Comparison of ENCODE assay signal across 1 cellular context in the genomic region with DNA sequence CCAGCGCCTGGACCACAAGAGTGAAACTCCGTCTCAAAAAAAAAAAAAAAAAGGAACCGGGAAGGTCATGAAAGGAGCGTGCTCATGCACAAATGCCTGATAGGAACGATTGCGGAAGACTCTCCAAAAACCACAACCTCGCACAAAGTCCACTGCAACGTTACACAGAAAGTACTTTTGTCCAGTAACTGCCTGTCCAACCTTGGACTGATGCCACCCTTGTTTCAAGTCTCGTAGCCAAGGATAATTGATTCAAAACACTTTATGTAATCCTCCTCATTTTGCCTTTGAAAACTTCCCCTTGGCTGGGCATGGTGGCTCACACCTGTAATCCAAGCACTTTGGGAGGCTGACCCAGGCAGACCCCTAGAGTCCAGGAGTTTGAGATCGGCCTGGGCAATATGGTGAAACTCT.
TF ChIP-seq lines count a peak whose summit lies in the region.

No MANE protein-coding gene starts in this region.

TF ChIP-seq in HepG2, 621 proteins besides CTCF, POLR2A, EP300 and RAD21 (continued from another document and continues in another):
- TF ChIP-seq, protein P1, sequence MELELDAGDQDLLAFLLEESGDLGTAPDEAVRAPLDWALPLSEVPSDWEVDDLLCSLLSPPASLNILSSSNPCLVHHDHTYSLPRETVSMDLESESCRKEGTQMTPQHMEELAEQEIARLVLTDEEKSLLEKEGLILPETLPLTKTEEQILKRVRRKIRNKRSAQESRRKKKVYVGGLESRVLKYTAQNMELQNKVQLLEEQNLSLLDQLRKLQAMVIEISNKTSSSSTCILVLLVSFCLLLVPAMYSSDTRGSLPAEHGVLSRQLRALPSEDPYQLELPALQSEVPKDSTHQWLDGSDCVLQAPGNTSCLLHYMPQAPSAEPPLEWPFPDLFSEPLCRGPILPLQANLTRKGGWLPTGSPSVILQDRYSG (CRISPR knock-in tag; IDR thresholded peaks at IDR 0.05), result no peak
- TF ChIP-seq, protein P2, sequence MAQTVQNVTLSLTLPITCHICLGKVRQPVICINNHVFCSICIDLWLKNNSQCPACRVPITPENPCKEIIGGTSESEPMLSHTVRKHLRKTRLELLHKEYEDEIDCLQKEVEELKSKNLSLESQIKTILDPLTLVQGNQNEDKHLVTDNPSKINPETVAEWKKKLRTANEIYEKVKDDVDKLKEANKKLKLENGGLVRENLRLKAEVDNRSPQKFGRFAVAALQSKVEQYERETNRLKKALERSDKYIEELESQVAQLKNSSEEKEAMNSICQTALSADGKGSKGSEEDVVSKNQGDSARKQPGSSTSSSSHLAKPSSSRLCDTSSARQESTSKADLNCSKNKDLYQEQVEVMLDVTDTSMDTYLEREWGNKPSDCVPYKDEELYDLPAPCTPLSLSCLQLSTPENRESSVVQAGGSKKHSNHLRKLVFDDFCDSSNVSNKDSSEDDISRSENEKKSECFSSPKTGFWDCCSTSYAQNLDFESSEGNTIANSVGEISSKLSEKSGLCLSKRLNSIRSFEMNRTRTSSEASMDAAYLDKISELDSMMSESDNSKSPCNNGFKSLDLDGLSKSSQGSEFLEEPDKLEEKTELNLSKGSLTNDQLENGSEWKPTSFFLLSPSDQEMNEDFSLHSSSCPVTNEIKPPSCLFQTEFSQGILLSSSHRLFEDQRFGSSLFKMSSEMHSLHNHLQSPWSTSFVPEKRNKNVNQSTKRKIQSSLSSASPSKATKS (CRISPR knock-in tag; IDR thresholded peaks at IDR 0.05), result no peak
- TF ChIP-seq BRCA1 (CRISPR knock-in tag; IDR thresholded peaks at IDR 0.05) (no peak), IKZF4 (CRISPR knock-in tag; IDR thresholded peaks at IDR 0.05; ENCODE audit: borderline replicate concordance, low read depth, not compliant biosample characterization) (no peak), SIN3A (IDR thresholded peaks at IDR 0.05; ENCODE audit: borderline replicate concordance, low read depth, low read length) (no peak), ZNF670 (CRISPR knock-in tag; IDR thresholded peaks at IDR 0.05; ENCODE audit: borderline replicate concordance) (no peak), ZNF816 (CRISPR knock-in tag; IDR thresholded peaks at IDR 0.05; ENCODE audit: borderline replicate concordance) (no peak), THYN1 (CRISPR knock-in tag; IDR thresholded peaks at IDR 0.05; ENCODE audit: borderline replicate concordance, low read depth) (no peak), RFXANK (CRISPR knock-in tag; IDR thresholded peaks at IDR 0.05) (no peak), NR2C2 (CRISPR knock-in tag; IDR thresholded peaks at IDR 0.05; ENCODE audit: borderline replicate concordance) (peak; percentile 78), RFX3 (CRISPR knock-in tag; IDR thresholded peaks at IDR 0.05) (no peak), BCL6 (CRISPR knock-in tag; IDR thresholded peaks at IDR 0.05) (peak; percentile 80), SMARCC2 (IDR thresholded peaks at IDR 0.05) (0 out of 2 replicates have a peak, but pooled peaks have one; percentile 43), KLF13 (CRISPR knock-in tag; IDR thresholded peaks at IDR 0.05) (no peak), ZNF879 (CRISPR knock-in tag; IDR thresholded peaks at IDR 0.05) (no peak), ZNF501 (CRISPR knock-in tag; IDR thresholded peaks at IDR 0.05) (no peak), TCF12 (IDR thresholded peaks at IDR 0.05) (no peak), TCF12 (CRISPR knock-in tag; IDR thresholded peaks at IDR 0.05) (no peak; the same call in 1 of the 2 replicates), RXRB (CRISPR knock-in tag; IDR thresholded peaks at IDR 0.05; ENCODE audit: borderline replicate concordance) (peak; percentile 94), FOXA1 (IDR thresholded peaks at IDR 0.05) (no peak), FOXA1 (CRISPR knock-in tag; IDR thresholded peaks at IDR 0.05) (peak; percentile 65; the same call in 1 of the 2 replicates), CENPX (CRISPR knock-in tag; IDR thresholded peaks at IDR 0.05) (no peak), SPEN (CRISPR knock-in tag; IDR thresholded peaks at IDR 0.05; ENCODE audit: low read depth) (no peak), POLR2G (IDR thresholded peaks at IDR 0.05; ENCODE audit: low read depth, low read length) (0 out of 2 replicates have a peak, but pooled peaks have one; percentile 25), ZNF138 (CRISPR knock-in tag; IDR thresholded peaks at IDR 0.05; ENCODE audit: low read depth) (no peak), ZSCAN31 (CRISPR knock-in tag; IDR thresholded peaks at IDR 0.05; ENCODE audit: low read depth) (no peak), DMAP1 (CRISPR knock-in tag; IDR thresholded peaks at IDR 0.05) (peak; percentile 76), BRD4 (CRISPR knock-in tag; IDR thresholded peaks at IDR 0.05) (no peak; the same call in 1 of the 2 replicates), ZNF101 (CRISPR knock-in tag; IDR thresholded peaks at IDR 0.05; ENCODE audit: borderline replicate concordance, low read depth) (no peak), PHF20 (CRISPR knock-in tag; IDR thresholded peaks at IDR 0.05) (no peak), CEBPB (IDR thresholded peaks at IDR 0.05; ENCODE audit: borderline replicate concordance, low read depth, low read length) (peak; percentile 90), ZNF432 (CRISPR knock-in tag; IDR thresholded peaks at IDR 0.05; ENCODE audit: borderline replicate concordance) (no peak), WIZ (CRISPR knock-in tag; IDR thresholded peaks at IDR 0.05) (no peak), MYNN (CRISPR knock-in tag; IDR thresholded peaks at IDR 0.05; ENCODE audit: low read depth) (no peak), IRF2 (CRISPR knock-in tag; IDR thresholded peaks at IDR 0.05) (peak; percentile 86), ZNF724P (CRISPR knock-in tag; IDR thresholded peaks at IDR 0.05; ENCODE audit: borderline replicate concordance) (no peak)
- TF ChIP-seq, protein P3, sequence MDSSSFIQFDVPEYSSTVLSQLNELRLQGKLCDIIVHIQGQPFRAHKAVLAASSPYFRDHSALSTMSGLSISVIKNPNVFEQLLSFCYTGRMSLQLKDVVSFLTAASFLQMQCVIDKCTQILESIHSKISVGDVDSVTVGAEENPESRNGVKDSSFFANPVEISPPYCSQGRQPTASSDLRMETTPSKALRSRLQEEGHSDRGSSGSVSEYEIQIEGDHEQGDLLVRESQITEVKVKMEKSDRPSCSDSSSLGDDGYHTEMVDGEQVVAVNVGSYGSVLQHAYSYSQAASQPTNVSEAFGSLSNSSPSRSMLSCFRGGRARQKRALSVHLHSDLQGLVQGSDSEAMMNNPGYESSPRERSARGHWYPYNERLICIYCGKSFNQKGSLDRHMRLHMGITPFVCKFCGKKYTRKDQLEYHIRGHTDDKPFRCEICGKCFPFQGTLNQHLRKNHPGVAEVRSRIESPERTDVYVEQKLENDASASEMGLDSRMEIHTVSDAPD (CRISPR knock-in tag; IDR thresholded peaks at IDR 0.05), result peak; percentile 81; the same call in 1 of the 2 replicates
- TF ChIP-seq, protein P4, sequence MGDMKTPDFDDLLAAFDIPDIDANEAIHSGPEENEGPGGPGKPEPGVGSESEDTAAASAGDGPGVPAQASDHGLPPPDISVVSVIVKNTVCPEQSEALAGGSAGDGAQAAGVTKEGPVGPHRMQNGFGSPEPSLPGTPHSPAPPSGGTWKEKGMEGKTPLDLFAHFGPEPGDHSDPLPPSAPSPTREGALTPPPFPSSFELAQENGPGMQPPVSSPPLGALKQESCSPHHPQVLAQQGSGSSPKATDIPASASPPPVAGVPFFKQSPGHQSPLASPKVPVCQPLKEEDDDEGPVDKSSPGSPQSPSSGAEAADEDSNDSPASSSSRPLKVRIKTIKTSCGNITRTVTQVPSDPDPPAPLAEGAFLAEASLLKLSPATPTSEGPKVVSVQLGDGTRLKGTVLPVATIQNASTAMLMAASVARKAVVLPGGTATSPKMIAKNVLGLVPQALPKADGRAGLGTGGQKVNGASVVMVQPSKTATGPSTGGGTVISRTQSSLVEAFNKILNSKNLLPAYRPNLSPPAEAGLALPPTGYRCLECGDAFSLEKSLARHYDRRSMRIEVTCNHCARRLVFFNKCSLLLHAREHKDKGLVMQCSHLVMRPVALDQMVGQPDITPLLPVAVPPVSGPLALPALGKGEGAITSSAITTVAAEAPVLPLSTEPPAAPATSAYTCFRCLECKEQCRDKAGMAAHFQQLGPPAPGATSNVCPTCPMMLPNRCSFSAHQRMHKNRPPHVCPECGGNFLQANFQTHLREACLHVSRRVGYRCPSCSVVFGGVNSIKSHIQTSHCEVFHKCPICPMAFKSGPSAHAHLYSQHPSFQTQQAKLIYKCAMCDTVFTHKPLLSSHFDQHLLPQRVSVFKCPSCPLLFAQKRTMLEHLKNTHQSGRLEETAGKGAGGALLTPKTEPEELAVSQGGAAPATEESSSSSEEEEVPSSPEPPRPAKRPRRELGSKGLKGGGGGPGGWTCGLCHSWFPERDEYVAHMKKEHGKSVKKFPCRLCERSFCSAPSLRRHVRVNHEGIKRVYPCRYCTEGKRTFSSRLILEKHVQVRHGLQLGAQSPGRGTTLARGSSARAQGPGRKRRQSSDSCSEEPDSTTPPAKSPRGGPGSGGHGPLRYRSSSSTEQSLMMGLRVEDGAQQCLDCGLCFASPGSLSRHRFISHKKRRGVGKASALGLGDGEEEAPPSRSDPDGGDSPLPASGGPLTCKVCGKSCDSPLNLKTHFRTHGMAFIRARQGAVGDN (CRISPR knock-in tag; IDR thresholded peaks at IDR 0.05), result peak; percentile 23; the same call in 1 of the 2 replicates
- TF ChIP-seq, protein P5, sequence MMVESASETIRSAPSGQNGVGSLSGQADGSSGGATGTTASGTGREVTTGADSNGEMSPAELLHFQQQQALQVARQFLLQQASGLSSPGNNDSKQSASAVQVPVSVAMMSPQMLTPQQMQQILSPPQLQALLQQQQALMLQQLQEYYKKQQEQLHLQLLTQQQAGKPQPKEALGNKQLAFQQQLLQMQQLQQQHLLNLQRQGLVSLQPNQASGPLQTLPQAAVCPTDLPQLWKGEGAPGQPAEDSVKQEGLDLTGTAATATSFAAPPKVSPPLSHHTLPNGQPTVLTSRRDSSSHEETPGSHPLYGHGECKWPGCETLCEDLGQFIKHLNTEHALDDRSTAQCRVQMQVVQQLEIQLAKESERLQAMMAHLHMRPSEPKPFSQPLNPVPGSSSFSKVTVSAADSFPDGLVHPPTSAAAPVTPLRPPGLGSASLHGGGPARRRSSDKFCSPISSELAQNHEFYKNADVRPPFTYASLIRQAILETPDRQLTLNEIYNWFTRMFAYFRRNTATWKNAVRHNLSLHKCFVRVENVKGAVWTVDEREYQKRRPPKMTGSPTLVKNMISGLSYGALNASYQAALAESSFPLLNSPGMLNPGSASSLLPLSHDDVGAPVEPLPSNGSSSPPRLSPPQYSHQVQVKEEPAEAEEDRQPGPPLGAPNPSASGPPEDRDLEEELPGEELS (CRISPR knock-in tag; IDR thresholded peaks at IDR 0.05), result peak; percentile 84
- TF ChIP-seq, protein P6, sequence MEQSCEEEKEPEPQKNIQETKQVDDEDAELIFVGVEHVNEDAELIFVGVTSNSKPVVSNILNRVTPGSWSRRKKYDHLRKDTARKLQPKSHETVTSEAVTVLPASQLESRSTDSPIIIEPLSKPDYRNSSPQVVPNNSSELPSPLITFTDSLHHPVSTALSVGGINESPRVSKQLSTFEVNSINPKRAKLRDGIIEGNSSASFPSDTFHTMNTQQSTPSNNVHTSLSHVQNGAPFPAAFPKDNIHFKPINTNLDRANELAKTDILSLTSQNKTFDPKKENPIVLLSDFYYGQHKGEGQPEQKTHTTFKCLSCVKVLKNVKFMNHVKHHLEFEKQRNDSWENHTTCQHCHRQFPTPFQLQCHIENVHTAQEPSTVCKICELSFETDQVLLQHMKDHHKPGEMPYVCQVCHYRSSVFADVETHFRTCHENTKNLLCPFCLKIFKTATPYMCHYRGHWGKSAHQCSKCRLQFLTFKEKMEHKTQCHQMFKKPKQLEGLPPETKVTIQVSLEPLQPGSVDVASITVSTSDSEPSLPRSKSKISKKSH (CRISPR knock-in tag; IDR thresholded peaks at IDR 0.05; ENCODE audit: borderline replicate concordance), result no peak
- TF ChIP-seq, protein P7, sequence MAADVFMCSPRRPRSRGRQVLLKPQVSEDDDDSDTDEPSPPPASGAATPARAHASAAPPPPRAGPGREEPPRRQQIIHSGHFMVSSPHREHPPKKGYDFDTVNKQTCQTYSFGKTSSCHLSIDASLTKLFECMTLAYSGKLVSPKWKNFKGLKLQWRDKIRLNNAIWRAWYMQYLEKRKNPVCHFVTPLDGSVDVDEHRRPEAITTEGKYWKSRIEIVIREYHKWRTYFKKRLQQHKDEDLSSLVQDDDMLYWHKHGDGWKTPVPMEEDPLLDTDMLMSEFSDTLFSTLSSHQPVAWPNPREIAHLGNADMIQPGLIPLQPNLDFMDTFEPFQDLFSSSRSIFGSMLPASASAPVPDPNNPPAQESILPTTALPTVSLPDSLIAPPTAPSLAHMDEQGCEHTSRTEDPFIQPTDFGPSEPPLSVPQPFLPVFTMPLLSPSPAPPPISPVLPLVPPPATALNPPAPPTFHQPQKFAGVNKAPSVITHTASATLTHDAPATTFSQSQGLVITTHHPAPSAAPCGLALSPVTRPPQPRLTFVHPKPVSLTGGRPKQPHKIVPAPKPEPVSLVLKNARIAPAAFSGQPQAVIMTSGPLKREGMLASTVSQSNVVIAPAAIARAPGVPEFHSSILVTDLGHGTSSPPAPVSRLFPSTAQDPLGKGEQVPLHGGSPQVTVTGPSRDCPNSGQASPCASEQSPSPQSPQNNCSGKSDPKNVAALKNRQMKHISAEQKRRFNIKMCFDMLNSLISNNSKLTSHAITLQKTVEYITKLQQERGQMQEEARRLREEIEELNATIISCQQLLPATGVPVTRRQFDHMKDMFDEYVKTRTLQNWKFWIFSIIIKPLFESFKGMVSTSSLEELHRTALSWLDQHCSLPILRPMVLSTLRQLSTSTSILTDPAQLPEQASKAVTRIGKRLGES (CRISPR knock-in tag; IDR thresholded peaks at IDR 0.05; ENCODE audit: borderline replicate concordance), result peak; percentile 37; the same call in 1 of the 2 replicates
- TF ChIP-seq, protein P8, sequence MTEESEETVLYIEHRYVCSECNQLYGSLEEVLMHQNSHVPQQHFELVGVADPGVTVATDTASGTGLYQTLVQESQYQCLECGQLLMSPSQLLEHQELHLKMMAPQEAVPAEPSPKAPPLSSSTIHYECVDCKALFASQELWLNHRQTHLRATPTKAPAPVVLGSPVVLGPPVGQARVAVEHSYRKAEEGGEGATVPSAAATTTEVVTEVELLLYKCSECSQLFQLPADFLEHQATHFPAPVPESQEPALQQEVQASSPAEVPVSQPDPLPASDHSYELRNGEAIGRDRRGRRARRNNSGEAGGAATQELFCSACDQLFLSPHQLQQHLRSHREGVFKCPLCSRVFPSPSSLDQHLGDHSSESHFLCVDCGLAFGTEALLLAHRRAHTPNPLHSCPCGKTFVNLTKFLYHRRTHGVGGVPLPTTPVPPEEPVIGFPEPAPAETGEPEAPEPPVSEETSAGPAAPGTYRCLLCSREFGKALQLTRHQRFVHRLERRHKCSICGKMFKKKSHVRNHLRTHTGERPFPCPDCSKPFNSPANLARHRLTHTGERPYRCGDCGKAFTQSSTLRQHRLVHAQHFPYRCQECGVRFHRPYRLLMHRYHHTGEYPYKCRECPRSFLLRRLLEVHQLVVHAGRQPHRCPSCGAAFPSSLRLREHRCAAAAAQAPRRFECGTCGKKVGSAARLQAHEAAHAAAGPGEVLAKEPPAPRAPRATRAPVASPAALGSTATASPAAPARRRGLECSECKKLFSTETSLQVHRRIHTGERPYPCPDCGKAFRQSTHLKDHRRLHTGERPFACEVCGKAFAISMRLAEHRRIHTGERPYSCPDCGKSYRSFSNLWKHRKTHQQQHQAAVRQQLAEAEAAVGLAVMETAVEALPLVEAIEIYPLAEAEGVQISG (CRISPR knock-in tag; IDR thresholded peaks at IDR 0.05), result peak; percentile 57
- TF ChIP-seq, protein P9, sequence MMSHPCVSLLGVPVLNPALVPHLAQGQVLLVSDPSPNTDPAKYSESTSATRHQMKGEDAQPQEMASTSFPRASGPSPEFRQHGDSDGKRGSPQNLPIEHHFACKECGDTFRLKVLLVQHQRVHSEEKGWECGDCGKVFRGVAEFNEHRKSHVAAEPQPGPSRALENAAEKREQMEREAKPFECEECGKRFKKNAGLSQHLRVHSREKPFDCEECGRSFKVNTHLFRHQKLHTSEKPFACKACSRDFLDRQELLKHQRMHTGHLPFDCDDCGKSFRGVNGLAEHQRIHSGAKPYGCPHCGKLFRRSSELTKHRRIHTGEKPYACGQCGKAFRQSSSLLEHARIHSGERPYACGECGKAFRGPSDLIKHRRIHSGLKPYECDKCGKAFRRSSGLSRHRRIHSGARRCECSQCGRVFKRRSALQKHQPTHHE (CRISPR knock-in tag; IDR thresholded peaks at IDR 0.05; ENCODE audit: borderline replicate concordance), result no peak
